Comparison of ENCODE assay signal across 8 cellular contexts in genomic region chr17:16286009-16286946, GRCh38.
DNase-seq lines count a peak whose midpoint lies in the region; ATAC-seq and TF ChIP-seq lines count a peak whose summit lies in the region.

No MANE protein-coding gene starts in this region.

- H2AFZ ChIP-seq in parathyroid adenoma = no peak overlapping the region

- peak; percentile 54 to 80 for TF ChIP-seq EP300 in tibial nerve (IDR thresholded peaks at IDR 0.05)

- peaks cover 71% of the 10 kb centered on the region for H3K4me1 ChIP-seq in RWPE2 (ENCODE audit: insufficient read depth, poor library complexity, severe bottlenecking)
- H3K4me1 ChIP-seq in parathyroid adenoma = peaks cover 2% of the 10 kb centered on the region
- H3K4me1 ChIP-seq in tibial nerve = peaks cover 0 to 38% (median 35%) of the 10 kb centered on the region in 4 donors

- H3K79me2 ChIP-seq in parathyroid adenoma = no peaks in the 10 kb centered on the region

- ATAC-seq in HG03097 (IDR thresholded peaks at IDR 0.05; ENCODE audit: low FRiP score, unreplicated experiment) = peak; percentile 78
- peak; percentile 81 for ATAC-seq in RWPE2 (ENCODE audit: low read depth)

- TF ChIP-seq POLR2A in tibial nerve (IDR thresholded peaks at IDR 0.05) = no peak

- H3K27me3 ChIP-seq in RWPE2 (ENCODE audit: insufficient read depth, poor library complexity, severe bottlenecking) (no peaks in the 10 kb centered on the region), parathyroid adenoma (ENCODE audit: control insufficient read depth, insufficient read depth, low read length) (no peaks in the 10 kb centered on the region), tibial nerve (no peaks in the 10 kb centered on the region)

- peak overlapping the region; percentile 92 for H3K27ac ChIP-seq in RWPE2 (ENCODE audit: poor library complexity, severe bottlenecking)
- peak overlapping the region; percentile 54 for H3K27ac ChIP-seq in parathyroid adenoma
- peak overlapping the region; percentile 68 to 96 (median 88) for H3K27ac ChIP-seq in tibial nerve

- peak overlapping the region; percentile 22 for H3K4me2 ChIP-seq in parathyroid adenoma (ENCODE audit: low read length)

- H3K36me3 ChIP-seq in RWPE2 (ENCODE audit: low read depth) = no peaks in the 10 kb centered on the region
- no peaks in the 10 kb centered on the region for H3K36me3 ChIP-seq in parathyroid adenoma (ENCODE audit: control insufficient read depth, insufficient read depth, low read length)
- no peaks in the 10 kb centered on the region for H3K36me3 ChIP-seq in tibial nerve

- H3K9me3 ChIP-seq in RWPE2 (ENCODE audit: severe bottlenecking) = no peaks in the 10 kb centered on the region
- H3K9me3 ChIP-seq in parathyroid adenoma (ENCODE audit: control insufficient read depth, low read length) = no peaks in the 10 kb centered on the region
- H3K9me3 ChIP-seq in tibial nerve = no peaks in the 10 kb centered on the region

- H3K4me3 ChIP-seq in RWPE2 (ENCODE audit: severe bottlenecking) = peak overlapping the region; percentile 11
- H3K4me3 ChIP-seq in parathyroid adenoma (ENCODE audit: low read depth, low read length) = no peak overlapping the region
- peak overlapping the region in 3 of 4 donors; percentile 10 to 35 (median 31) for H3K4me3 ChIP-seq in tibial nerve

- WGBS in tibial nerve, 2 donors = 9 to 11% methylated on average over 26 of the region's 26 CpGs

- peak; percentile 74 for DNase-seq in activated gamma-delta T cell treated with Interleukin-2 at 50 U/mL for 16 hours
- no peak for DNase-seq in activated gamma-delta T cell (lab: John Stamatoyannopoulos, UW)
- peak; percentile 92 for DNase-seq in RWPE2 (ENCODE audit: low spot score)
- peak in 3 of 4 experiments; percentile 27 to 54 (median 45) for DNase-seq in activated naive CD4-positive, alpha-beta T cell (lab: John Stamatoyannopoulos, UW)
- DNase-seq in glomerular endothelial cell (ENCODE audit: extremely low read depth, low read depth, low spot score) = peak; percentile 95
- peak; percentile 71 to 73 for DNase-seq in tibial nerve (ENCODE audit: low spot score in 2 of 2)

- TF ChIP-seq CTCF in RWPE2 (IDR thresholded peaks at IDR 0.05; ENCODE audit: poor library complexity, severe bottlenecking) (peak; percentile 33), parathyroid adenoma (IDR thresholded peaks at IDR 0.05) (no peak), tibial nerve (IDR thresholded peaks at IDR 0.05) (peak in 2 of 5 experiments; percentile 36 to 46)

- H3K9ac ChIP-seq in parathyroid adenoma = no peak overlapping the region
